8 cellular contexts compared by ENCODE assay signal in the genomic region with DNA sequence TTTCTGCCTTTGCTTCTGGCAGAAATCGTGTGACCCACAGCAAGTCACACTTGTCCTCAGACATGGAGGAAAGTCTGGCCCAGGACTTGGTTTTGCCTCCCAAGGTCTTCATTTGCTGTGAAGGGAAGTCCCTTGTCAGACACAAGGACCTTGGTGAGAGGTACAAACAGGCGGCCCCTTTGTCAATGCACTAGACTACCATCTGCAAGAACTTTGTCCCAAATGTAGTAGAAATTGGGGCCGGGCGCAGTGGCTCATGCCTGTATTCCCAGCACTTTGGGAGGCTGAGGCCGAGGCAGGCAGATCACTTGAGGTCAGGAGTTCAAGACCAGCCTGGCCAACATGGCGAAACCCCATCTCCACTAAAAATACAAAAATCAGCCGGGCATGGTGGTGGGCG. TPM values are rescaled to one million over a fixed set of nuclear protein-coding genes. Genes with fewer than 3 reads are reported as not detected.
DNase-seq lines count a peak whose midpoint lies in the region; ATAC-seq, FAIRE-seq and TF ChIP-seq lines count a peak whose summit lies in the region.
"Not testable (repeated sequence)": the region's sequence is repeated elsewhere in the genome, so short reads cannot be mapped to it uniquely, and the experiment has no call there.

No MANE protein-coding gene starts in this region.

- peak; percentile 3 for DNase-seq in GM10266 (ENCODE audit: extremely low spot score)
- DNase-seq in PC-3; activated CD8-positive, alpha-beta T cell treated with anti-CD3 and anti-CD28 coated beads for 36 hours; endothelial cell of umbilical vein (ENCODE audit: low read depth, low spot score); naive thymus-derived CD4-positive, alpha-beta T cell: not testable (repeated sequence)
- DNase-seq in adrenal gland = peak in 1 of 7 donors; percentile 27

- dilution Hi-C loops in endothelial cell of umbilical vein (cut with MboI; ENCODE audit: extremely low pct_ligation_motif_present, low sequenced_read_pairs) = not testable (repeated sequence)

- peak overlapping the region; percentile 78; the same call in 1 of the 2 replicates for H3K4me3 ChIP-seq in PC-3 (ENCODE audit: low read length)
- H3K4me3 ChIP-seq in adrenal gland; endothelial cell of umbilical vein (replicated peaks in 1 of 3; ENCODE audit: insufficient read depth in 1 of 3, low read depth in 1 of 3, low read length in 3 of 3); naive thymus-derived CD4-positive, alpha-beta T cell (ENCODE audit: low read length): not testable (repeated sequence)

- intact Hi-C loops in PC-3 (cut with micrococcal nuclease); activated CD8-positive, alpha-beta T cell treated with anti-CD3 and anti-CD28 coated beads for 36 hours (cut with micrococcal nuclease); adrenal gland (cut with DNase I); endothelial cell of umbilical vein (cut with micrococcal nuclease): not testable (repeated sequence)
- intact Hi-C loops in naive thymus-derived CD4-positive, alpha-beta T cell (cut with micrococcal nuclease) = loop anchor here in 1 of 2 donors (10.0 kb wide), 1 partner anchor 1519 kb away; the partner anchor contains the start of genes ELK1 and UXT

- H3K27ac ChIP-seq in 22Rv1 (peak overlapping the region; percentile 37; the same call in 1 of the 2 replicates), adrenal gland (peak overlapping the region in 4 of 5 donors; percentile 74 to 89 (median 82))
- H3K27ac ChIP-seq in PC-3 (ENCODE audit: low read length); endothelial cell of umbilical vein (ENCODE audit: insufficient read depth, low read depth, low read length): not testable (repeated sequence)
- H3K27ac ChIP-seq in naive thymus-derived CD4-positive, alpha-beta T cell (ENCODE audit: low read depth, low read length) = peak overlapping the region; percentile 62

- H3K9ac ChIP-seq in PC-3 (ENCODE audit: low read length); endothelial cell of umbilical vein (replicated peaks; ENCODE audit: extremely low read depth, insufficient read depth, low read length): not testable (repeated sequence)

- H3K4me1 ChIP-seq in PC-3 (ENCODE audit: insufficient read depth, low read length); endothelial cell of umbilical vein (ENCODE audit: control insufficient read depth, extremely low read depth, insufficient read depth, low read length); naive thymus-derived CD4-positive, alpha-beta T cell (ENCODE audit: control insufficient read depth in 2 of 2, insufficient read depth in 2 of 2, low read length in 2 of 2): not testable (repeated sequence)
- peaks cover 8 to 12% of the 10 kb centered on the region in 2 donors for H3K4me1 ChIP-seq in adrenal gland (replicated peaks in 1 of 2)

- not testable (repeated sequence) for TF ChIP-seq CTCF in 22Rv1 (IDR thresholded peaks at IDR 0.05); GM10266 (IDR thresholded peaks at IDR 0.05; ENCODE audit: control insufficient read depth, insufficient read depth, low read depth, missing control alignments); PC-3 (conservative IDR thresholded peaks at IDR 0.05; ENCODE audit: low read depth, low read length); activated CD8-positive, alpha-beta T cell treated with anti-CD3 and anti-CD28 coated beads for 36 hours (IDR thresholded peaks at IDR 0.05); adrenal gland (IDR thresholded peaks at IDR 0.05); endothelial cell of umbilical vein (IDR thresholded peaks at IDR 0.05; ENCODE audit: extremely low read depth in 1 of 2, insufficient read depth in 1 of 2, low read depth in 1 of 2, low read length in 2 of 2)

- H3K27me3 ChIP-seq in PC-3 (ENCODE audit: low read length); adrenal gland; endothelial cell of umbilical vein (ENCODE audit: control insufficient read depth in 2 of 2, insufficient read depth in 2 of 2, low read length in 2 of 2); naive thymus-derived CD4-positive, alpha-beta T cell (ENCODE audit: control insufficient read depth in 2 of 2, insufficient read depth in 2 of 2, low read length in 2 of 2): not testable (repeated sequence)

- ATAC-seq in PC-3; activated CD8-positive, alpha-beta T cell treated with anti-CD3 and anti-CD28 coated beads for 36 hours; naive thymus-derived CD4-positive, alpha-beta T cell; stimulated activated memory B cell treated with anti-CD40 and anti-IgM and Interleukin-4, amounts not matched to agents 10 μg/mL and 1 μg/mL and 100 μg/mL, for 72 hours: not testable (repeated sequence)

- 50 to 84% (median 74%) methylated on average over 1 to 8 of the region's 8 CpGs for WGBS in adrenal gland, 4 donors

- H3K79me2 ChIP-seq in PC-3 (ENCODE audit: low read length) (peaks cover 28% of the 10 kb centered on the region), endothelial cell of umbilical vein (ENCODE audit: control insufficient read depth, insufficient read depth, low read length) (peaks cover 25% of the 10 kb centered on the region)

- H3K36me3 Mint-ChIP-seq in activated CD8-positive, alpha-beta T cell treated with anti-CD3 and anti-CD28 coated beads for 36 hours (ENCODE audit: low read depth) = peaks cover 35% of the 10 kb centered on the region
- peaks cover 0 to 16% (median 0%) of the 10 kb centered on the region in 5 donors for H3K36me3 Mint-ChIP-seq in naive thymus-derived CD4-positive, alpha-beta T cell
- peaks cover 28% of the 10 kb centered on the region for H3K36me3 Mint-ChIP-seq in stimulated activated memory B cell treated with anti-CD40 and anti-IgM and Interleukin-4, amounts not matched to agents 10 μg/mL and 1 μg/mL and 100 μg/mL, for 72 hours

- H3K27me3 Mint-ChIP-seq in activated CD8-positive, alpha-beta T cell treated with anti-CD3 and anti-CD28 coated beads for 36 hours; naive thymus-derived CD4-positive, alpha-beta T cell; stimulated activated memory B cell treated with anti-CD40 and anti-IgM and Interleukin-4, amounts not matched to agents 10 μg/mL and 1 μg/mL and 100 μg/mL, for 72 hours: not testable (repeated sequence)

- H3K9me1 ChIP-seq in endothelial cell of umbilical vein (replicated peaks; ENCODE audit: control insufficient read depth, extremely low read depth, insufficient read depth, low read length) = not testable (repeated sequence)

- CTCF ChIA-PET in PC-3 (lab: Charles Lee); activated CD8-positive, alpha-beta T cell treated with anti-CD3 and anti-CD28 coated beads for 36 hours (lab: Charles Lee); endothelial cell of umbilical vein (lab: Charles Lee); naive thymus-derived CD4-positive, alpha-beta T cell (lab: Charles Lee): not testable (repeated sequence)

- not testable (repeated sequence) for H3F3A ChIP-seq in PC-3 (ENCODE audit: low read length, unreplicated experiment)

- peaks cover 19% of the 10 kb centered on the region for H3K4me1 Mint-ChIP-seq in activated CD8-positive, alpha-beta T cell treated with anti-CD3 and anti-CD28 coated beads for 36 hours (ENCODE audit: low read depth)
- peaks cover 7 to 33% (median 19%) of the 10 kb centered on the region in 7 donors for H3K4me1 Mint-ChIP-seq in naive thymus-derived CD4-positive, alpha-beta T cell
- peaks cover 37% of the 10 kb centered on the region for H3K4me1 Mint-ChIP-seq in stimulated activated memory B cell treated with anti-CD40 and anti-IgM and Interleukin-4, amounts not matched to agents 10 μg/mL and 1 μg/mL and 100 μg/mL, for 72 hours

- FAIRE-seq in endothelial cell of umbilical vein (lab: Jason Lieb, UNC) = not testable (repeated sequence)

- H3K4me2 ChIP-seq in PC-3 (ENCODE audit: low read length) = peak overlapping the region; percentile 91
- H3K4me2 ChIP-seq in endothelial cell of umbilical vein (ENCODE audit: insufficient read depth, low read length) = peak overlapping the region; percentile 79

- peak overlapping the region; percentile 85 for H3K4me3 Mint-ChIP-seq in activated CD8-positive, alpha-beta T cell treated with anti-CD3 and anti-CD28 coated beads for 36 hours
- H3K4me3 Mint-ChIP-seq in naive thymus-derived CD4-positive, alpha-beta T cell = peak overlapping the region in 5 of 10 donors; percentile 16 to 88 (median 85)
- peak overlapping the region; percentile 90 for H3K4me3 Mint-ChIP-seq in stimulated activated memory B cell treated with anti-CD40 and anti-IgM and Interleukin-4, amounts not matched to agents 10 μg/mL and 1 μg/mL and 100 μg/mL, for 72 hours

- H3K27ac Mint-ChIP-seq in activated CD8-positive, alpha-beta T cell treated with anti-CD3 and anti-CD28 coated beads for 36 hours; stimulated activated memory B cell treated with anti-CD40 and anti-IgM and Interleukin-4, amounts not matched to agents 10 μg/mL and 1 μg/mL and 100 μg/mL, for 72 hours: not testable (repeated sequence)
- peak overlapping the region in 6 of 9 donors; percentile 2 to 83 (median 70) for H3K27ac Mint-ChIP-seq in naive thymus-derived CD4-positive, alpha-beta T cell

- TF ChIP-seq POLR2A in adrenal gland (IDR thresholded peaks at IDR 0.05); endothelial cell of umbilical vein (IDR thresholded peaks at IDR 0.05; ENCODE audit: low read depth, low read length): not testable (repeated sequence)

- H2AFZ ChIP-seq in PC-3 (ENCODE audit: low read length); endothelial cell of umbilical vein (ENCODE audit: low read depth, low read length): not testable (repeated sequence)

- not testable (repeated sequence) for H3K9me2 ChIP-seq in PC-3 (replicated peaks; ENCODE audit: low read length)

- POLR2A ChIA-PET in PC-3 (lab: Charles Lee; ENCODE audit: unreplicated experiment); endothelial cell of umbilical vein (lab: Charles Lee); naive thymus-derived CD4-positive, alpha-beta T cell (lab: Charles Lee): not testable (repeated sequence)
- POLR2A ChIA-PET in activated CD8-positive, alpha-beta T cell treated with anti-CD3 and anti-CD28 coated beads for 36 hours (lab: Charles Lee) = interaction anchor here (1.5 to 1.6 kb wide), 2 partner anchors 9 to 12 kb away, joined by 6 read pairs; no protein-coding TSS in a partner anchor

- H3K9me3 Mint-ChIP-seq in activated CD8-positive, alpha-beta T cell treated with anti-CD3 and anti-CD28 coated beads for 36 hours; naive thymus-derived CD4-positive, alpha-beta T cell; stimulated activated memory B cell treated with anti-CD40 and anti-IgM and Interleukin-4, amounts not matched to agents 10 μg/mL and 1 μg/mL and 100 μg/mL, for 72 hours: not testable (repeated sequence)

- H3K36me3 ChIP-seq in PC-3 (ENCODE audit: low read depth, low read length); endothelial cell of umbilical vein (ENCODE audit: control insufficient read depth in 2 of 2, extremely low read depth in 1 of 2, insufficient read depth in 2 of 2, low read length in 2 of 2): not testable (repeated sequence)
- peaks cover 0 to 12% of the 10 kb centered on the region in 2 donors for H3K36me3 ChIP-seq in adrenal gland (replicated peaks in 1 of 2)
- H3K36me3 ChIP-seq in naive thymus-derived CD4-positive, alpha-beta T cell (ENCODE audit: control insufficient read depth in 2 of 3, insufficient read depth in 3 of 3, low read length in 3 of 3) = peaks cover 0 to 34% (median 0%) of the 10 kb centered on the region in 3 experiments

- not testable (repeated sequence) for H3K9me3 ChIP-seq in PC-3 (ENCODE audit: low read length); adrenal gland (replicated peaks in 1 of 3); endothelial cell of umbilical vein (replicated peaks; ENCODE audit: control insufficient read depth, insufficient read depth, low read length); naive thymus-derived CD4-positive, alpha-beta T cell (ENCODE audit: control insufficient read depth in 2 of 3, low read length in 3 of 3)

- not testable (repeated sequence) for BruUV-seq in PC-3 (replicated peaks; lab: Mats Ljungman, UMichigan); endothelial cell of umbilical vein (replicated peaks; lab: Mats Ljungman, UMichigan)

- H4K20me1 ChIP-seq in PC-3 (ENCODE audit: low read length); endothelial cell of umbilical vein (replicated peaks; ENCODE audit: control insufficient read depth, extremely low read depth, insufficient read depth, low read length): not testable (repeated sequence)

RNA-seq across cellular contexts. Expression of gene PLP2, which starts 1.8 kb away (rescaled TPM):
- total RNA-seq in PC-3 (2014; rRNA removed) = 165 and 171 TPM in 2 replicates
- total RNA-seq in activated CD8-positive, alpha-beta T cell treated with anti-CD3 and anti-CD28 coated beads for 36 hours = 100 to 1,000 TPM; 130 to 136 TPM
- total RNA-seq in adrenal gland = 100 to 1,000 TPM in 5 of 8 donors, 10 to 100 TPM in 3; 52.1 to 304 (median 152) TPM
- 100 to 1,000 TPM in 2 of 3 donors, 10 to 100 TPM in 1; 78.2 to 724 (median 324) TPM for polyA plus RNA-seq in adrenal gland
- total RNA-seq in endothelial cell of umbilical vein = 153 and 170 TPM in 2 replicates
- polyA plus RNA-seq in endothelial cell of umbilical vein = 277 and 304 TPM in 2 replicates
- 223 and 301 TPM in 2 replicates for polyA plus RNA-seq in endothelial cell of umbilical vein (2011; cell fraction: cytosol; rRNA removed)
- polyA plus RNA-seq in endothelial cell of umbilical vein (2011; cell fraction: nucleus; rRNA removed) = 64.7 and 70.3 TPM in 2 replicates
- polyA plus RNA-seq in endothelial cell of umbilical vein (2012) = 151 and 201 TPM in 2 replicates
- 150 and 171 TPM in 2 replicates for polyA minus RNA-seq in endothelial cell of umbilical vein
- 278 TPM for polyA minus RNA-seq in endothelial cell of umbilical vein (2011; cell fraction: cytosol; rRNA and poly(A)+ RNA removed)
- polyA minus RNA-seq in endothelial cell of umbilical vein (2011; cell fraction: nucleus; rRNA and poly(A)+ RNA removed) = 15.2 and 30.8 TPM in 2 replicates
- total RNA-seq in naive thymus-derived CD4-positive, alpha-beta T cell = 100 to 1,000 TPM in 1 of 5 experiments, 10 to 100 TPM in 4; 64.2 to 132 (median 90.5) TPM
- 100 to 1,000 TPM; 100 to 129 TPM for polyA plus RNA-seq in naive thymus-derived CD4-positive, alpha-beta T cell

RNA-seq across cellular contexts. Expression of gene MAGIX, which starts 11.0 kb away (rescaled TPM):
- total RNA-seq in PC-3 (2014; rRNA removed) = 9.3 and 12.5 TPM in 2 replicates
- total RNA-seq in activated CD8-positive, alpha-beta T cell treated with anti-CD3 and anti-CD28 coated beads for 36 hours = under 1 TPM; 0.54 to 0.87 TPM
- total RNA-seq in adrenal gland = 10 to 100 TPM in 1 of 8 donors, 1 to 10 TPM in 7; 2.2 to 16.2 (median 2.9) TPM
- 1 to 10 TPM in 2 of 3 donors, under 1 TPM in 1; 0.59 to 8.4 (median 7.6) TPM for polyA plus RNA-seq in adrenal gland
- total RNA-seq in endothelial cell of umbilical vein = 0.48 and 0.77 TPM in 2 replicates
- 0.88 and 0.94 TPM in 2 replicates for polyA plus RNA-seq in endothelial cell of umbilical vein
- polyA plus RNA-seq in endothelial cell of umbilical vein (2011; cell fraction: cytosol; rRNA removed) = 0.30 and 0.45 TPM in 2 replicates
- polyA plus RNA-seq in endothelial cell of umbilical vein (2011; cell fraction: nucleus; rRNA removed) = 0.74 and 1.1 TPM in 2 replicates
- 0.27 and 0.42 TPM in 2 replicates for polyA plus RNA-seq in endothelial cell of umbilical vein (2012)
- 0.23 and 0.49 TPM in 2 replicates for polyA minus RNA-seq in endothelial cell of umbilical vein
- polyA minus RNA-seq in endothelial cell of umbilical vein (2011; cell fraction: cytosol; rRNA and poly(A)+ RNA removed) = 2.0 TPM
- 0.14 and 1.3 TPM in 2 replicates for polyA minus RNA-seq in endothelial cell of umbilical vein (2011; cell fraction: nucleus; rRNA and poly(A)+ RNA removed)
- 1 to 10 TPM; 1.5 to 2.6 (median 2.1) TPM for total RNA-seq in naive thymus-derived CD4-positive, alpha-beta T cell
- polyA plus RNA-seq in naive thymus-derived CD4-positive, alpha-beta T cell = 1 to 10 TPM in 1 of 2 donors, under 1 TPM in 1; 0.38 to 1.0 TPM

RNA-seq across cellular contexts. Expression of gene PRICKLE3, which starts 12.6 kb away (rescaled TPM):
- 16.5 and 29.1 TPM in 2 replicates for total RNA-seq in PC-3 (2014; rRNA removed)
- total RNA-seq in activated CD8-positive, alpha-beta T cell treated with anti-CD3 and anti-CD28 coated beads for 36 hours = 10 to 100 TPM; 25.9 TPM
- total RNA-seq in adrenal gland = 10 to 100 TPM in 7 of 8 donors, 1 to 10 TPM in 1; 6.3 to 46.8 (median 13.2) TPM
- 10 to 100 TPM in 1 of 3 donors, 1 to 10 TPM in 2; 5.7 to 10.9 (median 6.6) TPM for polyA plus RNA-seq in adrenal gland
- 9.6 and 15.0 TPM in 2 replicates for total RNA-seq in endothelial cell of umbilical vein
- 6.8 and 8.6 TPM in 2 replicates for polyA plus RNA-seq in endothelial cell of umbilical vein
- polyA plus RNA-seq in endothelial cell of umbilical vein (2011; cell fraction: cytosol; rRNA removed) = 3.0 and 4.3 TPM in 2 replicates
- polyA plus RNA-seq in endothelial cell of umbilical vein (2011; cell fraction: nucleus; rRNA removed) = 12.7 and 13.1 TPM in 2 replicates
- polyA plus RNA-seq in endothelial cell of umbilical vein (2012) = 5.8 and 10.6 TPM in 2 replicates
- polyA minus RNA-seq in endothelial cell of umbilical vein = 5.2 and 5.9 TPM in 2 replicates
- polyA minus RNA-seq in endothelial cell of umbilical vein (2011; cell fraction: cytosol; rRNA and poly(A)+ RNA removed) = 15.7 TPM
- polyA minus RNA-seq in endothelial cell of umbilical vein (2011; cell fraction: nucleus; rRNA and poly(A)+ RNA removed) = 2.6 and 6.5 TPM in 2 replicates
- 10 to 100 TPM in 1 of 5 experiments, 1 to 10 TPM in 4; 7.2 to 19.8 (median 9.2) TPM for total RNA-seq in naive thymus-derived CD4-positive, alpha-beta T cell
- 1 to 10 TPM; 1.4 to 4.2 TPM for polyA plus RNA-seq in naive thymus-derived CD4-positive, alpha-beta T cell

RNA-seq across cellular contexts. Expression of gene SYP, which starts 26.4 kb away (rescaled TPM):
- total RNA-seq in PC-3 (2014; rRNA removed) (0.29 and 0.47 TPM in 2 replicates), adrenal gland (10 to 100 TPM in 7 of 8 donors, 1 to 10 TPM in 1; 6.8 to 52.3 (median 18.3) TPM), endothelial cell of umbilical vein (0.46 and 0.77 TPM in 2 replicates)
- total RNA-seq in activated CD8-positive, alpha-beta T cell treated with anti-CD3 and anti-CD28 coated beads for 36 hours = 10 to 100 TPM; 10.2 to 11.4 TPM
- polyA plus RNA-seq in adrenal gland (10 to 100 TPM; 18.6 to 73.1 (median 61.4) TPM), endothelial cell of umbilical vein (0.11 and 0.21 TPM in 2 replicates)
- 0.14 and 0.17 TPM in 2 replicates for polyA plus RNA-seq in endothelial cell of umbilical vein (2011; cell fraction: cytosol; rRNA removed)
- 0.15 and 0.16 TPM in 2 replicates for polyA plus RNA-seq in endothelial cell of umbilical vein (2011; cell fraction: nucleus; rRNA removed)
- polyA plus RNA-seq in endothelial cell of umbilical vein (2012) = 0.11 and 0.15 TPM in 2 replicates
- 0.32 TPM in 1 of 2 replicates, not detected in the other for polyA minus RNA-seq in endothelial cell of umbilical vein
- 0.72 TPM for polyA minus RNA-seq in endothelial cell of umbilical vein (2011; cell fraction: cytosol; rRNA and poly(A)+ RNA removed)
- 0.19 TPM in 1 of 2 replicates, not detected in the other for polyA minus RNA-seq in endothelial cell of umbilical vein (2011; cell fraction: nucleus; rRNA and poly(A)+ RNA removed)
- 1 to 10 TPM in 3 of 5 experiments, under 1 TPM in 2; 0.35 to 2.2 (median 1.1) TPM for total RNA-seq in naive thymus-derived CD4-positive, alpha-beta T cell
- under 1 TPM; 0.26 to 0.53 TPM for polyA plus RNA-seq in naive thymus-derived CD4-positive, alpha-beta T cell

RNA-seq across cellular contexts. Expression of gene GPKOW, which starts 50.0 kb away (rescaled TPM):
- total RNA-seq in PC-3 (2014; rRNA removed) (54.2 TPM in 2 replicates), adrenal gland (10 to 100 TPM; 21.5 to 58.4 (median 27.0) TPM), endothelial cell of umbilical vein (21.3 and 22.6 TPM in 2 replicates)
- 10 to 100 TPM; 18.5 to 19.0 TPM for total RNA-seq in activated CD8-positive, alpha-beta T cell treated with anti-CD3 and anti-CD28 coated beads for 36 hours
- polyA plus RNA-seq in adrenal gland (10 to 100 TPM; 10.1 to 21.8 (median 11.3) TPM), endothelial cell of umbilical vein (17.5 and 22.1 TPM in 2 replicates)
- 29.7 and 30.0 TPM in 2 replicates for polyA plus RNA-seq in endothelial cell of umbilical vein (2011; cell fraction: cytosol; rRNA removed)
- 18.9 and 21.7 TPM in 2 replicates for polyA plus RNA-seq in endothelial cell of umbilical vein (2011; cell fraction: nucleus; rRNA removed)
- polyA plus RNA-seq in endothelial cell of umbilical vein (2012) = 20.9 and 23.1 TPM in 2 replicates
- 13.1 and 14.9 TPM in 2 replicates for polyA minus RNA-seq in endothelial cell of umbilical vein
- 19.3 TPM for polyA minus RNA-seq in endothelial cell of umbilical vein (2011; cell fraction: cytosol; rRNA and poly(A)+ RNA removed)
- 4.9 and 6.3 TPM in 2 replicates for polyA minus RNA-seq in endothelial cell of umbilical vein (2011; cell fraction: nucleus; rRNA and poly(A)+ RNA removed)
- total RNA-seq in naive thymus-derived CD4-positive, alpha-beta T cell = 10 to 100 TPM; 11.3 to 30.9 (median 18.9) TPM
- 10 to 100 TPM; 30.7 to 42.4 TPM for polyA plus RNA-seq in naive thymus-derived CD4-positive, alpha-beta T cell
